Comparison of ENCODE assay signal across 1 cellular context in genomic region chr20:17995967-17996819, GRCh38.
TF ChIP-seq lines count a peak whose summit lies in the region.

No MANE protein-coding gene starts in this region.

TF ChIP-seq in SK-N-SH, 30 proteins besides CTCF, POLR2A, EP300 and RAD21 (continued from another document):
- TF ChIP-seq ZBTB33 (IDR thresholded peaks at IDR 0.05; ENCODE audit: borderline replicate concordance, low read depth) (no peak), FOXM1 (IDR thresholded peaks at IDR 0.05; ENCODE audit: low read depth) (no peak), EZH2phosphoT487 (IDR thresholded peaks at IDR 0.05; ENCODE audit: borderline replicate concordance, low read depth) (no peak), NFIC (IDR thresholded peaks at IDR 0.05; ENCODE audit: borderline replicate concordance) (peak; percentile 74), SMC3 (IDR thresholded peaks at IDR 0.05; ENCODE audit: low read depth, low read length) (peak; percentile 79), JUND (IDR thresholded peaks at IDR 0.05) (no peak), MEF2A (IDR thresholded peaks at IDR 0.05; ENCODE audit: borderline replicate concordance, low read depth) (no peak), RXRA (IDR thresholded peaks at IDR 0.05; ENCODE audit: borderline replicate concordance, low read depth) (no peak), TEAD4 (IDR thresholded peaks at IDR 0.05; ENCODE audit: borderline replicate concordance, insufficient read depth) (no peak), YY1 (IDR thresholded peaks at IDR 0.05; ENCODE audit: low read depth) (no peak), CHD2 (IDR thresholded peaks at IDR 0.05; ENCODE audit: low read length, partially characterized antibody) (no peak), GABPA (IDR thresholded peaks at IDR 0.05; ENCODE audit: low read depth) (no peak), RFX5 (IDR thresholded peaks at IDR 0.05; ENCODE audit: low read length) (no peak)
- TF ChIP-seq, protein P1, sequence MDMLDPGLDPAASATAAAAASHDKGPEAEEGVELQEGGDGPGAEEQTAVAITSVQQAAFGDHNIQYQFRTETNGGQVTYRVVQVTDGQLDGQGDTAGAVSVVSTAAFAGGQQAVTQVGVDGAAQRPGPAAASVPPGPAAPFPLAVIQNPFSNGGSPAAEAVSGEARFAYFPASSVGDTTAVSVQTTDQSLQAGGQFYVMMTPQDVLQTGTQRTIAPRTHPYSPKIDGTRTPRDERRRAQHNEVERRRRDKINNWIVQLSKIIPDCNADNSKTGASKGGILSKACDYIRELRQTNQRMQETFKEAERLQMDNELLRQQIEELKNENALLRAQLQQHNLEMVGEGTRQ (IDR thresholded peaks at IDR 0.05; ENCODE audit: borderline replicate concordance, low read depth, low read length), result no peak
